ENCODE assay signal across 10 cellular contexts in the genomic region with DNA sequence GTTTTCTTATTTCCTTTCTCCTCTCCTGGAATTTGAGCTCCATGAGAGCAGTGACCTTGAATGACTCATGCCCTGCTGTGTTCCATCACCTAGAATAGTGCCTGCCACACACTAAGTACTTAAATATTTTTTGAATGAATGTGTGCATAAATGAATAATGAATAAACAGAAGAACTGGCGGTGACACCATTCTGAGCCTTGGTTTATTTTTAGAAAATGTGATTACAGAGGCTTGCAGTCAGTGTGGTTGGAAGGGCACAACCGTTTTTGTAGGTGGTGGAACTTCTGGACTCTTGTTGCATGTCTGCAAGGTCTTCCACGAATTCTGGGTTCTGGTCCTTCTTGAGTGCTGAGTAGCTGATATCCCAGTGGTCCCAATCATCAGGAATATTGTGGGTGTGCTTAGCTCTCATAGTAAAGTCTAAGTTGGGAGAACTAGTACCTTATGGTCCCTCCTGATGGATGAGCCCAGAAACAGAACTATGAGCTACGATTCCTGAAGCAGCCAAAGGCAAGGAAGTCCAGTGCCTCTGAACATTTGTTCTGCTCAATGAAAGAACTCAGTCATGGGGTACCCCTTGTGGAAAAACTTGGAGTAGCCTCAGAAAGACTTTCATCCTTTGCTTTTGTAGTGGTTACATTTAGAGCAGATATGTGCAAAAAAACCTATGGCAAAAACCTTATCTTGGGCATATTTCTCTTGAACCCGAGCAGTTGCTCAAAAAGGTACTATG. TPM values are rescaled to one million over a fixed set of nuclear protein-coding genes. Genes with fewer than 3 reads are reported as not detected.
DNase-seq lines count a peak whose midpoint lies in the region; ATAC-seq, FAIRE-seq and TF ChIP-seq lines count a peak whose summit lies in the region.
"Had no signal": no experiment of that assay in that cellular context is flagged by ENCODE, and none has a peak within 500 bp of the region (broad histone marks: within the 10 kb centered on the region; RNA-seq: fewer than 3 reads in every experiment).

No MANE protein-coding gene starts in this region.

- H3K4me1 ChIP-seq in HEK293 (ENCODE audit: control insufficient read depth, insufficient read depth, low read length): peaks cover 6% of the 10 kb centered on the region; the same call in 1 of the 2 replicates
- H3K4me1 ChIP-seq in adipocyte (ENCODE audit: control insufficient read depth, insufficient read depth, low read length): peaks cover 43% of the 10 kb centered on the region
- peaks cover 0 to 50% (median 19%) of the 10 kb centered on the region in 9 donors for H3K4me1 ChIP-seq in heart right ventricle

- DNase-seq in adipocyte (ENCODE audit: low read depth) (peak; percentile 86), heart right ventricle (peak in 1 of 2 donors; percentile 37), smooth muscle cell of the brain vasculature (ENCODE audit: low read depth, low spot score) (peak; percentile 49), GM12892 (ENCODE audit: insufficient read length) (no peak), left lobe of liver (ENCODE audit: low spot score) (no peak)
- DNase-seq: activated CD8-positive, alpha-beta T cell treated with anti-CD3 and anti-CD28 coated beads, Interleukin-2, amount 10 ng/mL, durations not matched to agents 7 days and 5 days; NCI-H82 had no signal

- POLR2A ChIA-PET in HEK293 (lab: Yijun Ruan, JAX): interaction anchor here (1.0 kb wide), 1 partner anchor 29 kb away, joined by 3 read pairs; the partner anchor contains the start of gene BHLHE41

- H3K9me3 ChIP-seq in HEK293 (ENCODE audit: control insufficient read depth, insufficient read depth, low read depth, low read length): no peaks in the 10 kb centered on the region
- no peaks in the 10 kb centered on the region for H3K9me3 ChIP-seq in adipocyte (ENCODE audit: control insufficient read depth, low read length)
- no peaks in the 10 kb centered on the region for H3K9me3 ChIP-seq in heart right ventricle

- FAIRE-seq in GM12892 (lab: Jason Lieb, UNC): no peak

- no peaks in the 10 kb centered on the region for H3K27me3 ChIP-seq in adipocyte (replicated peaks; ENCODE audit: control insufficient read depth, insufficient read depth, low read length)
- H3K27me3 ChIP-seq in heart right ventricle: no peaks in the 10 kb centered on the region

- H3K36me3 ChIP-seq in HEK293 (ENCODE audit: control insufficient read depth in 2 of 2, insufficient read depth in 1 of 2, low read length in 2 of 2) (no peaks in the 10 kb centered on the region), adipocyte (ENCODE audit: control insufficient read depth, insufficient read depth, low read length, severe bottlenecking) (no peaks in the 10 kb centered on the region), heart right ventricle (no peaks in the 10 kb centered on the region)

- H3K27ac ChIP-seq in HEK293 (ENCODE audit: extremely low read depth, low read depth, low read length): no peak overlapping the region
- H3K27ac ChIP-seq in heart right ventricle: peak overlapping the region in 7 of 10 donors; percentile 22 to 74 (median 66)

- intact Hi-C loops in heart right ventricle (cut with DNase I): no loop called here

- no peak for TF ChIP-seq POLR2A in GM12892 (IDR thresholded peaks at IDR 0.05; ENCODE audit: low read depth, low read length)

- ATAC-seq in heart right ventricle: peak; percentile 68 to 96 (median 91)
- no peak for ATAC-seq in GM21381 (IDR thresholded peaks at IDR 0.05; ENCODE audit: unreplicated experiment)
- no peak for ATAC-seq in left lobe of liver
- ATAC-seq in HG02973 (IDR thresholded peaks at IDR 0.05; ENCODE audit: unreplicated experiment): no peak
- ATAC-seq: activated CD8-positive, alpha-beta T cell treated with anti-CD3 and anti-CD28 coated beads, Interleukin-2, amount 10 ng/mL, durations not matched to agents 7 days and 5 days had no signal

- peak overlapping the region; percentile 2 for H3K9ac ChIP-seq in adipocyte (ENCODE audit: low read length)

- CTCF ChIA-PET in HEK293 (lab: Yijun Ruan, JAX): interaction anchor here (0.6 to 1.3 kb wide), 4 partner anchors 56 to 1021 kb away, joined by 3 to 5 read pairs (median 3); no protein-coding TSS in a partner anchor

- H3K4me3 ChIP-seq in HEK293 (ENCODE audit: low read depth, low read length) (no peak overlapping the region), adipocyte (ENCODE audit: low read length) (peak overlapping the region; percentile 16), heart right ventricle (no peak overlapping the region)

- TF ChIP-seq CTCF in HEK293 (tag by site-specific recombination; IDR thresholded peaks at IDR 0.05) (no peak), heart right ventricle (IDR thresholded peaks at IDR 0.05) (peak in 4 of 9 donors; percentile 15 to 34 (median 23))

- 48 to 50% methylated on average over 5 of the region's 5 CpGs for WGBS in heart right ventricle, 2 donors

TF ChIP-seq in HEK293, 187 proteins besides CTCF, POLR2A, EP300 and RAD21 (continues in another document):
- no peak for TF ChIP-seq ZNF266 (tag by site-specific recombination; IDR thresholded peaks at IDR 0.05; ENCODE audit: low read depth)
- TF ChIP-seq SCRT1 (tag by site-specific recombination; IDR thresholded peaks at IDR 0.05; ENCODE audit: borderline replicate concordance): no peak
- no peak for TF ChIP-seq ZNF366 (tag by site-specific recombination; conservative IDR thresholded peaks at IDR 0.05)
- no peak for TF ChIP-seq ZFP41 (tag by site-specific recombination; IDR thresholded peaks at IDR 0.05; ENCODE audit: borderline replicate concordance)
- no peak for TF ChIP-seq ZNF292 (tag by site-specific recombination; IDR thresholded peaks at IDR 0.05; ENCODE audit: borderline replicate concordance, low read depth)
- no peak for TF ChIP-seq KLF16 (tag by site-specific recombination; IDR thresholded peaks at IDR 0.05)
- no peak for TF ChIP-seq EGR2 (tag by site-specific recombination; IDR thresholded peaks at IDR 0.05; ENCODE audit: low read depth)
- no peak for TF ChIP-seq ZNF473 (tag by site-specific recombination; IDR thresholded peaks at IDR 0.05)
- no peak for TF ChIP-seq ZSCAN30 (tag by site-specific recombination; IDR thresholded peaks at IDR 0.05)
- TF ChIP-seq ZEB2 (tag by site-specific recombination; IDR thresholded peaks at IDR 0.05): peak; percentile 35; the same call in 1 of the 2 replicates
- no peak for TF ChIP-seq ZNF48 (tag by site-specific recombination; IDR thresholded peaks at IDR 0.05)
- no peak for TF ChIP-seq ZNF549 (tag by site-specific recombination; IDR thresholded peaks at IDR 0.05)
- TF ChIP-seq ZNF155 (tag by site-specific recombination; IDR thresholded peaks at IDR 0.05): no peak
- no peak for TF ChIP-seq ZNF433 (tag by site-specific recombination; IDR thresholded peaks at IDR 0.05; ENCODE audit: low read depth)
- no peak for TF ChIP-seq HOXC10 (CRISPR knock-in tag; IDR thresholded peaks at IDR 0.05)
- no peak for TF ChIP-seq ZNF837 (tag by site-specific recombination; IDR thresholded peaks at IDR 0.05)
- TF ChIP-seq ZNF24 (tag by site-specific recombination; IDR thresholded peaks at IDR 0.05): peak; percentile 38; the same call in 1 of the 2 replicates
- no peak for TF ChIP-seq ZNF140 (tag by site-specific recombination; IDR thresholded peaks at IDR 0.05)
- no peak for TF ChIP-seq ZNF558 (tag by site-specific recombination; IDR thresholded peaks at IDR 0.05)
- TF ChIP-seq ZNF514 (tag by site-specific recombination; IDR thresholded peaks at IDR 0.05): no peak
- no peak for TF ChIP-seq ZNF830 (tag by site-specific recombination; IDR thresholded peaks at IDR 0.05; ENCODE audit: low read depth)
- TF ChIP-seq, protein P1, sequence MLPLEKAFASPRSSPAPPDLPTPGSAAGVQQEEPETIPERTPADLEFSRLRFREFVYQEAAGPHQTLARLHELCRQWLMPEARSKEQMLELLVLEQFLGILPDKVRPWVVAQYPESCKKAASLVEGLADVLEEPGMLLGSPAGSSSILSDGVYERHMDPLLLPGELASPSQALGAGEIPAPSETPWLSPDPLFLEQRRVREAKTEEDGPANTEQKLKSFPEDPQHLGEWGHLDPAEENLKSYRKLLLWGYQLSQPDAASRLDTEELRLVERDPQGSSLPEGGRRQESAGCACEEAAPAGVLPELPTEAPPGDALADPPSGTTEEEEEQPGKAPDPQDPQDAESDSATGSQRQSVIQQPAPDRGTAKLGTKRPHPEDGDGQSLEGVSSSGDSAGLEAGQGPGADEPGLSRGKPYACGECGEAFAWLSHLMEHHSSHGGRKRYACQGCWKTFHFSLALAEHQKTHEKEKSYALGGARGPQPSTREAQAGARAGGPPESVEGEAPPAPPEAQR (tag by site-specific recombination; IDR thresholded peaks at IDR 0.05): no peak
- peak; percentile 50; the same call in 1 of the 2 replicates for TF ChIP-seq ZNF10 (tag by site-specific recombination; IDR thresholded peaks at IDR 0.05)
- TF ChIP-seq, protein P2, sequence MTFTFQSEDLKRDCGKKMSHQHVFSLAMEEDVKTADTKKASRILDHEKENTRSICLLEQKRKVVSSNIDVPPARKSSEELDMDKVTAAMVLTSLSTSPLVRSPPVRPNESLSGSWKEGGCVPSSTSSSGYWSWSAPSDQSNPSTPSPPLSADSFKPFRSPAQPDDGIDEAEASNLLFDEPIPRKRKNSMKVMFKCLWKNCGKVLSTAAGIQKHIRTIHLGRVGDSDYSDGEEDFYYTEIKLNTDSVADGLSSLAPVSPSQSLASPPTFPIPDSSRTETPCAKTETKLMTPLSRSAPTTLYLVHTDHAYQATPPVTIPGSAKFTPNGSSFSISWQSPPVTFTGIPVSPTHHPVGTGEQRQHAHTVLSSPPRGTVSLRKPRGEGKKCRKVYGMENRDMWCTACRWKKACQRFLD (tag by site-specific recombination; IDR thresholded peaks at IDR 0.05): no peak
- no peak for TF ChIP-seq OVOL3 (tag by site-specific recombination; IDR thresholded peaks at IDR 0.05)
- TF ChIP-seq ZNF223 (tag by site-specific recombination; IDR thresholded peaks at IDR 0.05): no peak

RNA-seq across cellular contexts. Expression of gene BHLHE41, which starts 28.8 kb away (rescaled TPM):
- total RNA-seq in heart right ventricle (10 to 100 TPM in 9 of 10 donors, 1 to 10 TPM in 1; 7.8 to 80.1 (median 42.9) TPM), left lobe of liver (1.9 TPM)
- 1 to 10 TPM; 5.7 to 5.8 TPM for polyA plus RNA-seq in heart right ventricle
- 1.5 TPM for polyA plus RNA-seq in GM12892 (2012; ENCODE audit: missing spikeins)
- total RNA-seq: activated CD8-positive, alpha-beta T cell treated with anti-CD3 and anti-CD28 coated beads, Interleukin-2, amount 10 ng/mL, durations not matched to agents 7 days and 5 days had no signal

RNA-seq across cellular contexts. Expression of gene SSPN, which starts 41.8 kb away (rescaled TPM):
- 100 to 1,000 TPM in 4 of 10 donors, 10 to 100 TPM in 6; 34.0 to 115 (median 95.5) TPM for total RNA-seq in heart right ventricle
- polyA plus RNA-seq in heart right ventricle: 10 to 100 TPM in 1 of 2 donors, 1 to 10 TPM in 1; 5.9 to 13.0 TPM
- polyA plus RNA-seq in GM12892 (2012; ENCODE audit: missing spikeins): 0.47 TPM
- total RNA-seq in left lobe of liver: 0.58 TPM
- total RNA-seq: activated CD8-positive, alpha-beta T cell treated with anti-CD3 and anti-CD28 coated beads, Interleukin-2, amount 10 ng/mL, durations not matched to agents 7 days and 5 days had no signal

Comparison
In these comparisons a context has a peak if more than half of its experiments do, and no peak if none do; other contexts are left out.
1. DNase-seq: peak in adipocyte (single experiment) and smooth muscle cell of the brain vasculature (single experiment); none in GM12892 (single experiment) and left lobe of liver (single experiment).
2. ATAC-seq: peak in heart right ventricle (8 of 8); none in GM21381 (single experiment), left lobe of liver (single experiment) and HG02973 (single experiment).
3. RNA of gene SSPN, which starts 41.8 kb away (total RNA-seq): 34.0 to 115 TPM in heart right ventricle; 0.58 TPM in left lobe of liver (single experiment); every median in the first group is over 10 times any median in the second.